9 cellular contexts compared by ENCODE assay signal in genomic region chr15:67175643-67176071, GRCh38.
DNase-seq lines count a peak whose midpoint lies in the region; ATAC-seq and TF ChIP-seq lines count a peak whose summit lies in the region.
"Had no signal": no experiment of that assay in that cellular context is flagged by ENCODE, and none has a peak within 500 bp of the region (broad histone marks: within the 10 kb centered on the region; RNA-seq: fewer than 3 reads in every experiment).

No MANE protein-coding gene starts in this region.

- peaks cover 35% of the 10 kb centered on the region for H3K4me1 ChIP-seq in OCI-LY3 (ENCODE audit: low read length)

- ATAC-seq in esophagus mucosa (peak; percentile 14), GM18907 (IDR thresholded peaks at IDR 0.05; ENCODE audit: unreplicated experiment) (no peak), HG03469 (IDR thresholded peaks at IDR 0.05; ENCODE audit: unreplicated experiment) (no peak)

- no peak overlapping the region for H3K27ac Mint-ChIP-seq in progenitor cell of endocrine pancreas
- H3K27ac Mint-ChIP-seq: dendritic cell treated with granulocyte-macrophage colony-stimulating factor and Interleukin-4, amounts not matched to agents 40 ng/mL and 50 ng/mL, for 4 days had no signal

- TF ChIP-seq CTCF in GM10248 (IDR thresholded peaks at IDR 0.05; ENCODE audit: control extremely low read depth, extremely low read depth, low read depth, missing control alignments), result no peak
- no peak for TF ChIP-seq CTCF in OCI-LY3 (IDR thresholded peaks at IDR 0.05; ENCODE audit: low read depth, low read length)
- TF ChIP-seq CTCF in progenitor cell of endocrine pancreas (IDR thresholded peaks at IDR 0.05; ENCODE audit: unreplicated experiment), result no peak

- peak overlapping the region; percentile 93 for H3K4me2 ChIP-seq in OCI-LY3 (ENCODE audit: low read length)

- CTCF ChIA-PET in GM10248 (lab: Yijun Ruan, JAX), result interaction anchor here (0.9 to 1.7 kb wide), 4 partner anchors 12 to 86 kb away, joined by 3 read pairs; no protein-coding TSS in a partner anchor

- no peaks in the 10 kb centered on the region; the same call in 1 of the 2 replicates for H4K20me1 ChIP-seq in OCI-LY3 (ENCODE audit: insufficient read depth, low read length)

- H2AFZ ChIP-seq in OCI-LY3 (ENCODE audit: low read depth, low read length), result no peak overlapping the region

- DNase-seq in GM10248 (ENCODE audit: extremely low spot score), result peak; percentile 64
- DNase-seq in renal cortical epithelial cell (ENCODE audit: low read depth), result peak; percentile 83
- DNase-seq in effector CD4-positive, alpha-beta T cell, result no peak
- no peak for DNase-seq in progenitor cell of endocrine pancreas (ENCODE audit: low spot score, unreplicated experiment)

- peaks cover 2% of the 10 kb centered on the region for H3K36me3 ChIP-seq in OCI-LY3 (replicated peaks; ENCODE audit: low read depth, low read length)

- no peaks in the 10 kb centered on the region for H3K27me3 Mint-ChIP-seq in progenitor cell of endocrine pancreas

- POLR2A ChIA-PET in GM10248 (lab: Yijun Ruan, JAX), result no interaction called here

- H3K4me3 Mint-ChIP-seq in progenitor cell of endocrine pancreas (ENCODE audit: low read depth), result no peak overlapping the region
- H3K4me3 Mint-ChIP-seq: dendritic cell treated with granulocyte-macrophage colony-stimulating factor and Interleukin-4, amounts not matched to agents 40 ng/mL and 50 ng/mL, for 4 days had no signal

- no peaks in the 10 kb centered on the region for H3K9me3 ChIP-seq in OCI-LY3 (ENCODE audit: insufficient read depth, low read length)

- peaks cover 12% of the 10 kb centered on the region for H3K4me1 Mint-ChIP-seq in progenitor cell of endocrine pancreas (ENCODE audit: low read depth)

- peaks cover 26% of the 10 kb centered on the region for H3K36me3 Mint-ChIP-seq in progenitor cell of endocrine pancreas (ENCODE audit: insufficient read depth)

- no peaks in the 10 kb centered on the region for H3K9me3 Mint-ChIP-seq in progenitor cell of endocrine pancreas (ENCODE audit: low read depth)
- H3K9me3 Mint-ChIP-seq: dendritic cell treated with granulocyte-macrophage colony-stimulating factor and Interleukin-4, amounts not matched to agents 40 ng/mL and 50 ng/mL, for 4 days had no signal

- no peaks in the 10 kb centered on the region for H3K79me2 ChIP-seq in OCI-LY3 (ENCODE audit: low read length)

- peak overlapping the region; percentile 61 for H3K27ac ChIP-seq in OCI-LY3 (ENCODE audit: low read length)

- peak overlapping the region; percentile 60 for H3K4me3 ChIP-seq in OCI-LY3 (ENCODE audit: low read length)

- H3K9ac ChIP-seq in OCI-LY3 (ENCODE audit: low read length), result peak overlapping the region; percentile 51; the same call in 1 of the 2 replicates

- H3K27me3 ChIP-seq in OCI-LY3 (ENCODE audit: low read depth, low read length), result no peaks in the 10 kb centered on the region

Comparison
In these comparisons a context has a peak if more than half of its experiments do, and no peak if none do; other contexts are left out.
1. DNase-seq: peak in GM10248 (single experiment) and renal cortical epithelial cell (single experiment); none in effector CD4-positive, alpha-beta T cell (single experiment) and progenitor cell of endocrine pancreas (single experiment).